Comparison of ENCODE assay signal across 8 cellular contexts in genomic region chrX:15855562-15856256, GRCh38. TPM values are rescaled to one million over a fixed set of nuclear protein-coding genes. Genes with fewer than 3 reads are reported as not detected.
DNase-seq lines count a peak whose midpoint lies in the region; ATAC-seq and TF ChIP-seq lines count a peak whose summit lies in the region.

No MANE protein-coding gene starts in this region.

- POLR2A ChIA-PET in WTC11 (lab: Charles Lee), result interaction anchor here (0.9 to 1.4 kb wide), 2 partner anchors 20 to 75 kb away, joined by 3 to 4 read pairs; no protein-coding TSS in a partner anchor

- peaks cover 24% of the 10 kb centered on the region for H3K36me3 Mint-ChIP-seq in WTC11

- H3K9me3 ChIP-seq in iPS DF 6.9 (ENCODE audit: control insufficient read depth, insufficient read depth, low read length) (no peaks in the 10 kb centered on the region), subcutaneous abdominal adipose tissue (ENCODE audit: control insufficient read depth in 5 of 5, low read length in 5 of 5) (no peaks in the 10 kb centered on the region)

- H3K27ac Mint-ChIP-seq in WTC11, result peak overlapping the region; percentile 96

- H3K27me3 ChIP-seq in iPS DF 6.9 (ENCODE audit: control insufficient read depth, insufficient read depth, low read length), result no peaks in the 10 kb centered on the region
- peaks cover 0 to 7% (median 2%) of the 10 kb centered on the region in 5 donors for H3K27me3 ChIP-seq in subcutaneous abdominal adipose tissue (ENCODE audit: control insufficient read depth in 5 of 5, insufficient read depth in 4 of 5, low read length in 5 of 5)

- WGBS in iPS DF 6.9 (ENCODE audit: insufficient coverage, insufficient read length), result no CpG with 5 or more reads among the region's 16 CpGs

- TF ChIP-seq CTCF in WTC11 (IDR thresholded peaks at IDR 0.05), result no peak

- peaks cover 33% of the 10 kb centered on the region for H3K4me1 Mint-ChIP-seq in WTC11

- H3K27ac ChIP-seq in iPS DF 6.9 (ENCODE audit: low read length), result no peak overlapping the region
- peak overlapping the region; percentile 86 for H3K27ac ChIP-seq in subcutaneous abdominal adipose tissue (ENCODE audit: low read depth, low read length)

- peak overlapping the region; percentile 86 for H3K4me3 Mint-ChIP-seq in WTC11

- CTCF ChIA-PET in WTC11 (lab: Charles Lee), result interaction anchor here (0.6 to 1.4 kb wide), 3 partner anchors 75 to 615 kb away, joined by 3 to 6 read pairs (median 6); no protein-coding TSS in a partner anchor

- ATAC-seq in WTC11 (no peak), HG02759 (IDR thresholded peaks at IDR 0.05; ENCODE audit: unreplicated experiment) (no peak)

- H3K36me3 ChIP-seq in iPS DF 6.9 (ENCODE audit: control insufficient read depth, insufficient read depth, low read length) (no peaks in the 10 kb centered on the region), subcutaneous abdominal adipose tissue (ENCODE audit: control insufficient read depth in 5 of 5, insufficient read depth in 5 of 5, low read length in 5 of 5) (no peaks in the 10 kb centered on the region)

- no peaks in the 10 kb centered on the region for H3K9me3 Mint-ChIP-seq in WTC11

- H3K4me1 ChIP-seq in iPS DF 6.9 (ENCODE audit: control insufficient read depth, insufficient read depth, low read length), result no peaks in the 10 kb centered on the region
- H3K4me1 ChIP-seq in subcutaneous abdominal adipose tissue (ENCODE audit: control insufficient read depth in 5 of 5, insufficient read depth in 5 of 5, low read length in 5 of 5), result peaks cover 0 to 23% (median 17%) of the 10 kb centered on the region in 5 donors

- no peaks in the 10 kb centered on the region for H3K27me3 Mint-ChIP-seq in WTC11 (ENCODE audit: low read depth)

- peak overlapping the region; percentile 61; the same call in 1 of the 2 replicates for H3K4me3 ChIP-seq in iPS DF 6.9 (ENCODE audit: low read length)
- peak overlapping the region; percentile 79 to 94 (median 85) for H3K4me3 ChIP-seq in subcutaneous abdominal adipose tissue (ENCODE audit: low read depth in 1 of 5, low read length in 5 of 5)

- intact Hi-C loops in posterior vena cava (cut with DNase I), result loop anchor here in 1 of 2 donors (10.0 kb wide), 1 partner anchor 181 kb away; no protein-coding TSS in a partner anchor

- peak in 2 of 3 experiments; percentile 0 to 4 for DNase-seq in stimulated activated CD4-positive, alpha-beta T cell treated with anti-CD3 and anti-CD28 coated beads, TNF-alpha, amount 100 ng/mL, for 4 hours (ENCODE audit: low read depth in 3 of 3)
- DNase-seq in stimulated activated CD4-positive, alpha-beta T cell treated with anti-CD3 and anti-CD28 coated beads, Interleukin-2, amount 100 ng/mL, for 24 hours, result no peak
- DNase-seq in WTC11 (ENCODE audit: low spot score) (no peak), iPS DF 6.9 (ENCODE audit: low read depth, low spot score) (no peak), posterior vena cava (ENCODE audit: low spot score) (no peak), HuH-7.5 (ENCODE audit: low spot score) (no peak)

- H3K9ac ChIP-seq in subcutaneous abdominal adipose tissue (ENCODE audit: low read length in 5 of 5), result peak overlapping the region; percentile 71 to 83 (median 73)

TF ChIP-seq in WTC11, 78 proteins besides CTCF, POLR2A, EP300 and RAD21:
- no peak for TF ChIP-seq ZNF532 (CRISPR knock-in tag; IDR thresholded peaks at IDR 0.05; ENCODE audit: borderline replicate concordance)
- TF ChIP-seq OVOL2 (CRISPR knock-in tag; IDR thresholded peaks at IDR 0.05; ENCODE audit: borderline replicate concordance), result no peak
- TF ChIP-seq MXD4 (CRISPR knock-in tag; IDR thresholded peaks at IDR 0.05; ENCODE audit: borderline replicate concordance), result no peak
- TF ChIP-seq JUN (CRISPR knock-in tag; IDR thresholded peaks at IDR 0.05), result no peak
- no peak for TF ChIP-seq RORB (CRISPR knock-in tag; IDR thresholded peaks at IDR 0.05)
- no peak for TF ChIP-seq ZNF219 (CRISPR knock-in tag; IDR thresholded peaks at IDR 0.05; ENCODE audit: borderline replicate concordance)
- no peak for TF ChIP-seq ATF2 (CRISPR knock-in tag; IDR thresholded peaks at IDR 0.05; ENCODE audit: borderline replicate concordance, low read depth)
- TF ChIP-seq AFF4 (CRISPR knock-in tag; IDR thresholded peaks at IDR 0.05; ENCODE audit: borderline replicate concordance), result no peak
- TF ChIP-seq E2F5 (CRISPR knock-in tag; IDR thresholded peaks at IDR 0.05), result no peak

RNA-seq across cellular contexts. Expression of gene AP1S2, which starts 1.1 kb away (rescaled TPM):
- total RNA-seq in WTC11 (2021) (164 to 184 TPM (median 171 TPM) in 3 replicates), posterior vena cava (10 to 100 TPM; 47.0 to 74.7 TPM)

Comparison
In these comparisons a context has a peak if more than half of its experiments do, and no peak if none do; other contexts are left out.
1. DNase-seq: peak in stimulated activated CD4-positive, alpha-beta T cell treated with anti-CD3 and anti-CD28 coated beads, TNF-alpha, amount 100 ng/mL, for 4 hours (2 of 3); none in stimulated activated CD4-positive, alpha-beta T cell treated with anti-CD3 and anti-CD28 coated beads, Interleukin-2, amount 100 ng/mL, for 24 hours (0 of 2), WTC11 (single experiment), iPS DF 6.9 (single experiment), posterior vena cava (single experiment) and HuH-7.5 (single experiment).